1 cellular context compared by ENCODE assay signal in the genomic region with DNA sequence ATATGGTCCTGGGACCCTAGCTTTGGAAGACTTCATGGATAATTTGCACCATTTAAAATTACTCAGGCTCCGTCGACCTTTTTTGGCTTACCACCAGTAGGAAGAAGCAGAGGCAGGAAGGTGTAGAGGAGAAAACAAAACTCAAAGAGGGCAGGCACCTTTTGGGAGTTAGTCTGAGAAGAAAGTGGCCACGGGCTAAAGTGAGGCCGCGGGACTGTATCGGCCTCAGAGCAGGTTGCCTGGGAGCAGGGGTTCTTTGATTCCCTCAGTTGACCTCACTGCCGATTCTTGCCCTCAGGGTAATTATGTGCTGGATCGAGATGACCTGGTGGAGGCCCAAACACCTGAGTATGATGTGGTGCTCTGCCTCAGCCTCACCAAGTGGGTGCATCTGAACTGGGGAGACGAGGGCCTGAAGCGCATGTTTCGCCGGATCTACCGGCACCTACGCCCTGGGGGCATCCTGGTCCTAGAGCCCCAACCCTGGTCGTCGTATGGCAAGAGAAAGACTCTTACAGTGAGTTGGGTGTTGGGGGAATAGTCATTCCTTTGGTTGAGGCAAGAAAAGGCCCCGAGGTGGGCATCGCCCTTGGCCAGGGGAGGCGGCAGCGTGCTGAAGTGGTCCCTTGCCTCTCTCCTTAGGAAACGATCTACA.
TF ChIP-seq lines count a peak whose summit lies in the region.

No MANE protein-coding gene starts in this region.

TF ChIP-seq in A549, 52 proteins besides CTCF, POLR2A, EP300 and RAD21:
- TF ChIP-seq NR3C1 (IDR thresholded peaks at IDR 0.05) (no peak), ZC3H11A (IDR thresholded peaks at IDR 0.05) (no peak), RFX5 (IDR thresholded peaks at IDR 0.05) (no peak), HEYL (CRISPR knock-in tag; IDR thresholded peaks at IDR 0.05) (no peak), EHF (CRISPR knock-in tag; IDR thresholded peaks at IDR 0.05) (no peak)
